In the genomic region with DNA sequence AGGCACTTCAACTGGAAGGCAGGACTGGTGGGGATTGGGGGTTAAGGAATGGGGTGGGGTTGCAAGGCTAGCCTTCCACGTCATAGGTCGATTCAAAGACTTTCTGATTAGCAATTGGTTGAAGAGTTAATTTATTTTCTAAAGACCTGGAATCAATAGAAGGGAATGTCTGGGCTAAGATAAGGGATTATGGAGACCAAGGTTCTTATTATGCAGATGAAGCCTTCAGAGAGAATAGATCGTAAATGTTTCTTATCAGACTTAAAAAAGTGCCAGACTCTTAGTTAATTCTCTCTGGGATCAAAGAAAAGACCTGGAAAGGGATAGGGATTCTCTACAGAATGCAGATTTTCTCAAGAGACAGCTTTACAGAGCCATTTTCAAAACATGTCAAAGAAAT, we compare ENCODE assay signal across 35 cellular contexts.
"Had no signal": no experiment of that assay in that cellular context is flagged by ENCODE, and none has a peak within 500 bp of the region (broad histone marks: within the 10 kb centered on the region; RNA-seq: fewer than 3 reads in every experiment).

No MANE protein-coding gene starts in this region.

- H3K9me3 ChIP-seq: MG63 had no signal

- H3K4me2 ChIP-seq: KMS-11 had no signal

- H3K27me3 ChIP-seq: MG63 had no signal

- H3K4me3 ChIP-seq: MG63 had no signal

- H3K9ac ChIP-seq: KMS-11 had no signal

- H3K36me3 ChIP-seq: MG63 had no signal

- DNase-seq: Karpas-422, Kasumi-1, MG63, MM.1S, MV-4-11, NCI-H1048, NCI-H1092, NCI-H1092 treated with DMSO at 0.1 percent for 48 hours, NCI-H1105, NCI-H1105 treated with DMSO at 0.1 percent for 48 hours, NCI-H1417, NCI-H1417 treated with DMSO at 0.1 percent for 48 hours, NCI-H1436, NCI-H1436 treated with DMSO at 0.1 percent for 48 hours, NCI-H146, NCI-H1694, NCI-H1694 treated with DMSO at 0.1 percent for 48 hours, NCI-H187, NCI-H187 treated with DMSO at 0.1 percent for 48 hours, NCI-H1930, NCI-H2029, NCI-H2029 treated with DMSO at 0.1 percent for 48 hours, NCI-H2081, NCI-H2081 treated with DMSO at 0.1 percent for 48 hours, NCI-H2107, NCI-H2171, NCI-H2171 treated with DMSO at 0.1 percent for 48 hours, NCI-H2227 treated with DMSO at 0.1 percent for 48 hours, NCI-H226, NCI-H345, NCI-H446, NCI-H446 treated with DMSO at 0.1 percent for 48 hours, NCI-H510A, NCI-H510A treated with DMSO at 0.1 percent for 48 hours had no signal

- H3K27ac ChIP-seq: KMS-11 had no signal
